ENCODE assay signal across 1 cellular context in genomic region chr19:2040647-2041435, GRCh38.
TF ChIP-seq lines count a peak whose summit lies in the region.

No MANE protein-coding gene starts in this region.

TF ChIP-seq in H1, 55 proteins besides CTCF, POLR2A, EP300 and RAD21:
- no peak for TF ChIP-seq EGR1 (IDR thresholded peaks at IDR 0.05; ENCODE audit: borderline replicate concordance, low read depth, low read length)
- no peak for TF ChIP-seq BCL11A (IDR thresholded peaks at IDR 0.05; ENCODE audit: low read depth in 2 of 2, low read length in 2 of 2)
- TF ChIP-seq YY1 (IDR thresholded peaks at IDR 0.05; ENCODE audit: low read depth, low read length), result no peak
- no peak for TF ChIP-seq RFX5 (IDR thresholded peaks at IDR 0.05; ENCODE audit: borderline replicate concordance, low read depth, low read length)
- no peak for TF ChIP-seq ZNF274 (IDR thresholded peaks at IDR 0.05; ENCODE audit: borderline replicate concordance, extremely low read depth, low read length)
- no peak for TF ChIP-seq HDAC2 (IDR thresholded peaks at IDR 0.05; ENCODE audit: borderline replicate concordance in 1 of 2, low read depth in 2 of 2, low read length in 2 of 2)
- TF ChIP-seq KDM1A (IDR thresholded peaks at IDR 0.05; ENCODE audit: borderline replicate concordance, low read length), result no peak
- no peak for TF ChIP-seq POU5F1 (IDR thresholded peaks at IDR 0.05; ENCODE audit: low read depth, low read length)
- TF ChIP-seq KDM5A (IDR thresholded peaks at IDR 0.05; ENCODE audit: low read length), result no peak
- TF ChIP-seq SIX5 (IDR thresholded peaks at IDR 0.05; ENCODE audit: low read depth, low read length), result no peak
- TF ChIP-seq TCF12 (IDR thresholded peaks at IDR 0.05; ENCODE audit: low read depth, low read length), result no peak
